1 cellular context compared by ENCODE assay signal in genomic region chr16:28155293-28155692, GRCh38.
A peak's percentile ranks its signal among the peaks of the same experiment; 100 is the strongest.
TF ChIP-seq lines count a peak whose summit lies in the region.

No MANE protein-coding gene starts in this region.

TF ChIP-seq in K562, 482 proteins besides CTCF, POLR2A, EP300 and RAD21 (continued from another document):
- no peak for TF ChIP-seq RBM34 (IDR thresholded peaks at IDR 0.05; ENCODE audit: borderline replicate concordance, insufficient read depth, low read length)
- TF ChIP-seq MLX (CRISPR knock-in tag; conservative IDR thresholded peaks at IDR 0.05) = no peak
- TF ChIP-seq USF2 (CRISPR knock-in tag; IDR thresholded peaks at IDR 0.05) = no peak
- peak; percentile 62 for TF ChIP-seq MEIS2 (IDR thresholded peaks at IDR 0.05; ENCODE audit: partially characterized antibody)
- peak; percentile 32; the same call in 1 of the 2 replicates for TF ChIP-seq PKNOX1 (IDR thresholded peaks at IDR 0.05)
TF ChIP-seq in K562: peak in this region for 3.
